24 cellular contexts compared by ENCODE assay signal in the genomic region with DNA sequence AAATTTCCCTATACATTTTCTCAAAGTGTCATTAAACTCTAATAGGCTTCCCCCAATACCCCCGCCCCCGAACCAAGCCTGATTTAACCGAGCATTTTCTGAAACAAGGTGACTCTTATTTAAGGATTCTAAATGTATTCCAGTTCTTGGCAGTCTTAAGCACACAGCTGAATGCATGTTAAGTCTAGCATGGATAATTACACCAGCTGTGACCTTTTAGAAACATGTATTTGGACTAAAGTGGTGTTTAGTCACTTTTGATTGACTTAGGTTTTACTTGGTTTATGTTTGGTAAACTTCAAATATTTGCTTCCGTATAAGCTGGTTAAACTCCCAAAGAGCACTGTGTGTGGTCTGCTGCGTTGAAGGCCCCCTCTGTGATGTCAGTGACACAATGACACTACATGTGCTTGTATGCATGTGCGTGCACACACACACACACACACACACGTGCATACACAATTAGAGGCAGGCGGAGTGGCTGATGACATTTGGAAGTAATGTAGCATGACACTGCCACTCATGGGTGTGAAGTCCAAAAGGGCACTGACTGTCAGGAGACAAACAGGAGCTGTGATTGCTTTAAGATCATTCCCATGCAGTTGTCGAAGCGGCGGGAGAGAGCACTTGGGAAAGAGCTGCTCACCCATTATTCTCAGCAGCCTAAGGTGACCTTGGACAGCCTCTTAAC.
A peak's percentile ranks its signal among the peaks of the same experiment; 100 is the strongest.
DNase-seq lines count a peak whose midpoint lies in the region; ATAC-seq and TF ChIP-seq lines count a peak whose summit lies in the region.
"Had no signal": no experiment of that assay in that cellular context is flagged by ENCODE, and none has a peak within 500 bp of the region (broad histone marks: within the 10 kb centered on the region; RNA-seq: fewer than 3 reads in every experiment).

No MANE protein-coding gene starts in this region.

- H3K4me3 Mint-ChIP-seq in WTC11, result no peak overlapping the region
- no peak overlapping the region for H3K4me3 Mint-ChIP-seq in activated CD4-positive, alpha-beta T cell treated with anti-CD3 and anti-CD28 coated beads, Interleukin-2, amount 10 ng/mL, durations not matched to agents 24 days and 14 days
- H3K4me3 Mint-ChIP-seq: activated naive CD8-positive, alpha-beta T cell treated with anti-CD3 and anti-CD28 coated beads, Interleukin-2, amount 10 ng/mL, durations not matched to agents 7 days and 5 days; CD4-positive, alpha-beta memory T cell; endodermal cell; IgD-negative memory B cell; memory B cell; naive thymus-derived CD4-positive, alpha-beta T cell; stimulated activated naive CD8-positive, alpha-beta T cell treated with anti-CD3 and anti-CD28 coated beads, Interleukin-15, Interleukin-2, amounts not matched to agents 100 ng/mL and 50 ng/mL, for 24 hours; T-helper 17 cell had no signal

- CTCF ChIA-PET in WTC11 (lab: Charles Lee), result interaction anchor here (1.4 to 2.4 kb wide), 2 partner anchors 14 kb away, joined by 7 to 9 read pairs; no protein-coding TSS in a partner anchor

- ATAC-seq in WTC11 (no peak), left colon (peak; percentile 83), HG02798 (IDR thresholded peaks at IDR 0.05; ENCODE audit: poor library complexity, unreplicated experiment) (no peak)
- ATAC-seq: HCT116; naive thymus-derived CD4-positive, alpha-beta T cell; T-helper 17 cell had no signal

- no peaks in the 10 kb centered on the region for H3K4me1 Mint-ChIP-seq in WTC11
- no peaks in the 10 kb centered on the region for H3K4me1 Mint-ChIP-seq in activated CD4-positive, alpha-beta T cell treated with anti-CD3 and anti-CD28 coated beads, Interleukin-2, amount 10 ng/mL, durations not matched to agents 24 days and 14 days
- H3K4me1 Mint-ChIP-seq: activated naive CD8-positive, alpha-beta T cell treated with anti-CD3 and anti-CD28 coated beads, Interleukin-2, amount 10 ng/mL, durations not matched to agents 7 days and 5 days; CD4-positive, alpha-beta memory T cell; memory B cell; naive thymus-derived CD4-positive, alpha-beta T cell; T-helper 17 cell had no signal

- peaks cover 11% of the 10 kb centered on the region for H3K9me3 Mint-ChIP-seq in WTC11
- no peaks in the 10 kb centered on the region for H3K9me3 Mint-ChIP-seq in activated CD4-positive, alpha-beta T cell treated with anti-CD3 and anti-CD28 coated beads, Interleukin-2, amount 10 ng/mL, durations not matched to agents 24 days and 14 days
- H3K9me3 Mint-ChIP-seq: activated naive CD8-positive, alpha-beta T cell treated with anti-CD3 and anti-CD28 coated beads, Interleukin-2, amount 10 ng/mL, durations not matched to agents 7 days and 5 days; stimulated activated naive CD8-positive, alpha-beta T cell treated with anti-CD3 and anti-CD28 coated beads, Interleukin-15, Interleukin-2, amounts not matched to agents 100 ng/mL and 50 ng/mL, for 24 hours had no signal

- H3K27ac Mint-ChIP-seq in WTC11, result no peak overlapping the region
- H3K27ac Mint-ChIP-seq in activated CD4-positive, alpha-beta T cell treated with anti-CD3 and anti-CD28 coated beads, Interleukin-2, amount 10 ng/mL, durations not matched to agents 24 days and 14 days, result no peak overlapping the region
- H3K27ac Mint-ChIP-seq: activated naive CD8-positive, alpha-beta T cell treated with anti-CD3 and anti-CD28 coated beads, Interleukin-2, amount 10 ng/mL, durations not matched to agents 7 days and 5 days; CD4-positive, alpha-beta memory T cell; endodermal cell; IgD-negative memory B cell; memory B cell; naive thymus-derived CD4-positive, alpha-beta T cell; stimulated activated naive CD8-positive, alpha-beta T cell treated with anti-CD3 and anti-CD28 coated beads, Interleukin-15, Interleukin-2, amounts not matched to agents 100 ng/mL and 50 ng/mL, for 24 hours; T-helper 17 cell had no signal

- no peaks in the 10 kb centered on the region for H3K27me3 Mint-ChIP-seq in WTC11 (ENCODE audit: low read depth)
- H3K27me3 Mint-ChIP-seq in activated CD4-positive, alpha-beta T cell treated with anti-CD3 and anti-CD28 coated beads, Interleukin-2, amount 10 ng/mL, durations not matched to agents 24 days and 14 days, result no peaks in the 10 kb centered on the region

- TF ChIP-seq CTCF in WTC11 (IDR thresholded peaks at IDR 0.05) (no peak), retinal pigment epithelial cell (conservative IDR thresholded peaks at IDR 0.05; ENCODE audit: low read depth, low read length) (no peak)

- POLR2A ChIA-PET in WTC11 (lab: Charles Lee), result no interaction called here

- DNase-seq in NCI-H1694 (lab: John Stamatoyannopoulos, UW) (peak; percentile 37), WTC11 (ENCODE audit: low spot score) (no peak), left colon (peak in 1 of 2 donors; percentile 22), retinal pigment epithelial cell (ENCODE audit: low read depth) (peak; percentile 12), HK-2 (ENCODE audit: unreplicated experiment) (no peak)
- DNase-seq in activated CD4-positive, alpha-beta T cell treated with anti-CD3 and anti-CD28 coated beads, Interleukin-2, amount 10 ng/mL, durations not matched to agents 24 days and 14 days, result no peak
- DNase-seq: activated CD8-positive, alpha-beta memory T cell treated with anti-CD3 and anti-CD28 coated beads, Interleukin-2, amount 50 U/mL, for 4 hours; activated naive CD8-positive, alpha-beta T cell treated with anti-CD3 and anti-CD28 coated beads, Interleukin-2, amount 10 ng/mL, durations not matched to agents 7 days and 5 days; brain microvascular endothelial cell; CD4-positive, alpha-beta memory T cell; endodermal cell; heart right ventricle; naive thymus-derived CD4-positive, alpha-beta T cell; NCI-H1436; PC-9; stimulated activated CD4-positive, alpha-beta T cell treated with anti-CD3 and anti-CD28 coated beads, Interleukin-2, amount 100 ng/mL, for 48 hours; T-helper 17 cell; trophoblast cell had no signal

- intact Hi-C loops in left colon (cut with DNase I, micrococcal nuclease), result no loop called here
- intact Hi-C loops in activated CD4-positive, alpha-beta T cell treated with anti-CD3 and anti-CD28 coated beads, Interleukin-2, amount 10 ng/mL, durations not matched to agents 24 days and 14 days (cut with micrococcal nuclease), result no loop called here

- H3K36me3 Mint-ChIP-seq in WTC11, result no peaks in the 10 kb centered on the region
- H3K36me3 Mint-ChIP-seq in activated CD4-positive, alpha-beta T cell treated with anti-CD3 and anti-CD28 coated beads, Interleukin-2, amount 10 ng/mL, durations not matched to agents 24 days and 14 days (ENCODE audit: low read depth), result no peaks in the 10 kb centered on the region
- H3K36me3 Mint-ChIP-seq: activated naive CD8-positive, alpha-beta T cell treated with anti-CD3 and anti-CD28 coated beads, Interleukin-2, amount 10 ng/mL, durations not matched to agents 7 days and 5 days; CD4-positive, alpha-beta memory T cell; IgD-negative memory B cell had no signal

- H3K4me3 ChIP-seq in retinal pigment epithelial cell (ENCODE audit: low read length), result no peak overlapping the region
- H3K4me3 ChIP-seq: heart right ventricle, PC-9, skin epidermis had no signal

TF ChIP-seq in WTC11, 78 proteins besides CTCF, POLR2A, EP300 and RAD21:
- TF ChIP-seq GABPB1 (CRISPR knock-in tag; IDR thresholded peaks at IDR 0.05) (peak; percentile 97), TEAD1 (CRISPR knock-in tag; IDR thresholded peaks at IDR 0.05) (no peak)

Comparison
In these comparisons a context has a peak if more than half of its experiments do, and no peak if none do; other contexts are left out.
1. DNase-seq: peak in NCI-H1694 (single experiment) and retinal pigment epithelial cell (single experiment); none in WTC11 (single experiment), HK-2 (single experiment) and activated CD4-positive, alpha-beta T cell treated with anti-CD3 and anti-CD28 coated beads, Interleukin-2, amount 10 ng/mL, durations not matched to agents 24 days and 14 days (single experiment).